In genomic region chr2:152730591-152731333, GRCh38 we compare ENCODE assay signal across 7 cellular contexts.
DNase-seq lines count a peak whose midpoint lies in the region; ATAC-seq lines count a peak whose summit lies in the region.

No MANE protein-coding gene starts in this region.

- DNase-seq in OCI-M1 (lab: John Stamatoyannopoulos, UW) (peak; percentile 22), NCI-H1092 treated with DMSO at 0.1 percent for 48 hours (lab: John Stamatoyannopoulos, UW) (no peak), NCI-H1694 treated with DMSO at 0.1 percent for 48 hours (lab: John Stamatoyannopoulos, UW) (no peak), NCI-H1417 (lab: John Stamatoyannopoulos, UW) (no peak)
- DNase-seq in effector CD8-positive, alpha-beta T cell (lab: John Stamatoyannopoulos, UW), result peak; percentile 5

- ATAC-seq in GM18909 (IDR thresholded peaks at IDR 0.05; ENCODE audit: poor library complexity, unreplicated experiment), result peak; percentile 94
- peak; percentile 79 for ATAC-seq in HG02870 (IDR thresholded peaks at IDR 0.05; ENCODE audit: unreplicated experiment)

Comparison
In these comparisons a context has a peak if more than half of its experiments do, and no peak if none do; other contexts are left out.
1. DNase-seq: peak in OCI-M1 (single experiment) and effector CD8-positive, alpha-beta T cell (single experiment); none in NCI-H1092 treated with DMSO at 0.1 percent for 48 hours (single experiment), NCI-H1694 treated with DMSO at 0.1 percent for 48 hours (single experiment) and NCI-H1417 (0 of 3).